In genomic region chr1:94935476-94935875, GRCh38 we compare ENCODE assay signal across 1 cellular context.
TF ChIP-seq lines count a peak whose summit lies in the region.

No MANE protein-coding gene starts in this region.

TF ChIP-seq in GM23338, 12 proteins besides CTCF, POLR2A, EP300 and RAD21 (continued from another document):
- TF ChIP-seq REST (IDR thresholded peaks at IDR 0.05; ENCODE audit: unreplicated experiment) (no peak), ZNF462 (CRISPR knock-in tag; IDR thresholded peaks at IDR 0.05) (no peak), POLR2AphosphoS5 (IDR thresholded peaks at IDR 0.05; ENCODE audit: low read depth) (no peak)
